ENCODE assay signal across 2 cellular contexts in the genomic region with DNA sequence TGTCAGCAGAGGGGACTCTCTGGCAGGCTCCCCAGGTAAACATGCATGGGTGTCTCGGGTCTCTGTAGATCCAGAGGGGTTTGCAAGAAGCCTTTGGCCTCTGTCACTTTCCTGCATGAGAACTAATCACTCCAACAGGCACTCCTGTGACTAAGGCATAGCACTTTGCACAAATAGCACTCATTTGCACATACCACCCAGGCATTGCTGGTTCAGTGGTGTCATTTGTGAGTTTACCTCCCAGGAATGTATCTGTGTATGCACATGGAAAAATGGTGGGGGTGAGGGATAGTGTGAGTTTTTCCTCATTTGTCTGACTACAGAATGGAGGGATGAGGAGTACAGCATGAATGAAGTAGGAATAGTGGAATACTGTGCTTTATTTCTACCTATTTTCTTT.
TF ChIP-seq lines count a peak whose summit lies in the region.

No MANE protein-coding gene starts in this region.

TF ChIP-seq in SK-N-SH, 30 proteins besides CTCF, POLR2A, EP300 and RAD21 (continued from another document):
- TF ChIP-seq, protein P1, sequence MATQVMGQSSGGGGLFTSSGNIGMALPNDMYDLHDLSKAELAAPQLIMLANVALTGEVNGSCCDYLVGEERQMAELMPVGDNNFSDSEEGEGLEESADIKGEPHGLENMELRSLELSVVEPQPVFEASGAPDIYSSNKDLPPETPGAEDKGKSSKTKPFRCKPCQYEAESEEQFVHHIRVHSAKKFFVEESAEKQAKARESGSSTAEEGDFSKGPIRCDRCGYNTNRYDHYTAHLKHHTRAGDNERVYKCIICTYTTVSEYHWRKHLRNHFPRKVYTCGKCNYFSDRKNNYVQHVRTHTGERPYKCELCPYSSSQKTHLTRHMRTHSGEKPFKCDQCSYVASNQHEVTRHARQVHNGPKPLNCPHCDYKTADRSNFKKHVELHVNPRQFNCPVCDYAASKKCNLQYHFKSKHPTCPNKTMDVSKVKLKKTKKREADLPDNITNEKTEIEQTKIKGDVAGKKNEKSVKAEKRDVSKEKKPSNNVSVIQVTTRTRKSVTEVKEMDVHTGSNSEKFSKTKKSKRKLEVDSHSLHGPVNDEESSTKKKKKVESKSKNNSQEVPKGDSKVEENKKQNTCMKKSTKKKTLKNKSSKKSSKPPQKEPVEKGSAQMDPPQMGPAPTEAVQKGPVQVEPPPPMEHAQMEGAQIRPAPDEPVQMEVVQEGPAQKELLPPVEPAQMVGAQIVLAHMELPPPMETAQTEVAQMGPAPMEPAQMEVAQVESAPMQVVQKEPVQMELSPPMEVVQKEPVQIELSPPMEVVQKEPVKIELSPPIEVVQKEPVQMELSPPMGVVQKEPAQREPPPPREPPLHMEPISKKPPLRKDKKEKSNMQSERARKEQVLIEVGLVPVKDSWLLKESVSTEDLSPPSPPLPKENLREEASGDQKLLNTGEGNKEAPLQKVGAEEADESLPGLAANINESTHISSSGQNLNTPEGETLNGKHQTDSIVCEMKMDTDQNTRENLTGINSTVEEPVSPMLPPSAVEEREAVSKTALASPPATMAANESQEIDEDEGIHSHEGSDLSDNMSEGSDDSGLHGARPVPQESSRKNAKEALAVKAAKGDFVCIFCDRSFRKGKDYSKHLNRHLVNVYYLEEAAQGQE (IDR thresholded peaks at IDR 0.05; ENCODE audit: low read depth, low read length), result no peak

TF ChIP-seq in SK-N-SH treated with all-trans-retinoic acid at 6 μM for 48 hours, 23 proteins besides CTCF, POLR2A, EP300 and RAD21 (continued from another document):
- TF ChIP-seq, protein P2, sequence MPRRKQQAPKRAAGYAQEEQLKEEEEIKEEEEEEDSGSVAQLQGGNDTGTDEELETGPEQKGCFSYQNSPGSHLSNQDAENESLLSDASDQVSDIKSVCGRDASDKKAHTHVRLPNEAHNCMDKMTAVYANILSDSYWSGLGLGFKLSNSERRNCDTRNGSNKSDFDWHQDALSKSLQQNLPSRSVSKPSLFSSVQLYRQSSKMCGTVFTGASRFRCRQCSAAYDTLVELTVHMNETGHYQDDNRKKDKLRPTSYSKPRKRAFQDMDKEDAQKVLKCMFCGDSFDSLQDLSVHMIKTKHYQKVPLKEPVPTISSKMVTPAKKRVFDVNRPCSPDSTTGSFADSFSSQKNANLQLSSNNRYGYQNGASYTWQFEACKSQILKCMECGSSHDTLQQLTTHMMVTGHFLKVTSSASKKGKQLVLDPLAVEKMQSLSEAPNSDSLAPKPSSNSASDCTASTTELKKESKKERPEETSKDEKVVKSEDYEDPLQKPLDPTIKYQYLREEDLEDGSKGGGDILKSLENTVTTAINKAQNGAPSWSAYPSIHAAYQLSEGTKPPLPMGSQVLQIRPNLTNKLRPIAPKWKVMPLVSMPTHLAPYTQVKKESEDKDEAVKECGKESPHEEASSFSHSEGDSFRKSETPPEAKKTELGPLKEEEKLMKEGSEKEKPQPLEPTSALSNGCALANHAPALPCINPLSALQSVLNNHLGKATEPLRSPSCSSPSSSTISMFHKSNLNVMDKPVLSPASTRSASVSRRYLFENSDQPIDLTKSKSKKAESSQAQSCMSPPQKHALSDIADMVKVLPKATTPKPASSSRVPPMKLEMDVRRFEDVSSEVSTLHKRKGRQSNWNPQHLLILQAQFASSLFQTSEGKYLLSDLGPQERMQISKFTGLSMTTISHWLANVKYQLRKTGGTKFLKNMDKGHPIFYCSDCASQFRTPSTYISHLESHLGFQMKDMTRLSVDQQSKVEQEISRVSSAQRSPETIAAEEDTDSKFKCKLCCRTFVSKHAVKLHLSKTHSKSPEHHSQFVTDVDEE (CRISPR knock-in tag; IDR thresholded peaks at IDR 0.05), result no peak
- TF ChIP-seq ZFP30 (CRISPR knock-in tag; IDR thresholded peaks at IDR 0.05) (no peak), ZNF8 (CRISPR knock-in tag; IDR thresholded peaks at IDR 0.05) (no peak)
- TF ChIP-seq, protein P3, sequence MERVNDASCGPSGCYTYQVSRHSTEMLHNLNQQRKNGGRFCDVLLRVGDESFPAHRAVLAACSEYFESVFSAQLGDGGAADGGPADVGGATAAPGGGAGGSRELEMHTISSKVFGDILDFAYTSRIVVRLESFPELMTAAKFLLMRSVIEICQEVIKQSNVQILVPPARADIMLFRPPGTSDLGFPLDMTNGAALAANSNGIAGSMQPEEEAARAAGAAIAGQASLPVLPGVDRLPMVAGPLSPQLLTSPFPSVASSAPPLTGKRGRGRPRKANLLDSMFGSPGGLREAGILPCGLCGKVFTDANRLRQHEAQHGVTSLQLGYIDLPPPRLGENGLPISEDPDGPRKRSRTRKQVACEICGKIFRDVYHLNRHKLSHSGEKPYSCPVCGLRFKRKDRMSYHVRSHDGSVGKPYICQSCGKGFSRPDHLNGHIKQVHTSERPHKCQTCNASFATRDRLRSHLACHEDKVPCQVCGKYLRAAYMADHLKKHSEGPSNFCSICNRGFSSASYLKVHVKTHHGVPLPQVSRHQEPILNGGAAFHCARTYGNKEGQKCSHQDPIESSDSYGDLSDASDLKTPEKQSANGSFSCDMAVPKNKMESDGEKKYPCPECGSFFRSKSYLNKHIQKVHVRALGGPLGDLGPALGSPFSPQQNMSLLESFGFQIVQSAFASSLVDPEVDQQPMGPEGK (CRISPR knock-in tag; IDR thresholded peaks at IDR 0.05; ENCODE audit: borderline replicate concordance), result no peak
